In genomic region chr12:95996034-95996658, GRCh38 we compare ENCODE assay signal across 13 cellular contexts. TPM values are rescaled to one million over a fixed set of nuclear protein-coding genes. Genes with fewer than 3 reads are reported as not detected.
DNase-seq lines count a peak whose midpoint lies in the region; ATAC-seq and FAIRE-seq lines count a peak whose summit lies in the region.
"Had no signal": no experiment of that assay in that cellular context is flagged by ENCODE, and none has a peak within 500 bp of the region (broad histone marks: within the 10 kb centered on the region; RNA-seq: fewer than 3 reads in every experiment).

Gene HAL (minus strand): TSS chr12:95996344. CDS start chr12:95995910, 434 bp downstream.

- no peak within 1 kb of the TSS for H3K4me3 ChIP-seq in right cardiac atrium (ENCODE audit: low read length)
- no peak within 1 kb of the TSS for H3K4me3 ChIP-seq in small intestine (ENCODE audit: low read depth in 1 of 2, low read length in 2 of 2)

- ATAC-seq in right cardiac atrium (peak; percentile 69 to 70), HG02759 (IDR thresholded peaks at IDR 0.05; ENCODE audit: unreplicated experiment) (no peak)
- ATAC-seq in activated T-cell treated with anti-CD3 and anti-CD28 coated beads, Interleukin-2, amount 50 U/mL, for 72 hours (replicated peaks in 1 of 2), result no peak

- intact Hi-C loops in right cardiac atrium (cut with DNase I), result loop anchor here (5.0 kb wide), 1 partner anchor 79 kb away; no protein-coding TSS in a partner anchor

- H3K4me1 ChIP-seq in right cardiac atrium (ENCODE audit: control insufficient read depth, insufficient read depth, low read length), result peaks cover 2% of the 10 kb centered on the region
- H3K4me1 ChIP-seq in small intestine (ENCODE audit: control insufficient read depth in 2 of 2, insufficient read depth in 1 of 2, low read depth in 1 of 2, low read length in 1 of 2), result peaks cover 3 to 4% of the 10 kb centered on the region in 2 donors

- peaks cover 1 to 2% of the 10 kb centered on the region in 2 donors for H3K36me3 ChIP-seq in small intestine (ENCODE audit: control insufficient read depth in 2 of 2, insufficient read depth in 2 of 2, low read length in 2 of 2)

- H3K27ac Mint-ChIP-seq in activated T-cell treated with anti-CD3 and anti-CD28 coated beads, Interleukin-2, amount 50 U/mL, for 72 hours, result no peak within 1 kb of the TSS

- H3K27me3 Mint-ChIP-seq in activated T-cell treated with anti-CD3 and anti-CD28 coated beads, Interleukin-2, amount 50 U/mL, for 72 hours (ENCODE audit: low read depth), result no peaks in the 10 kb centered on the region

- H3K9me3 Mint-ChIP-seq in activated T-cell treated with anti-CD3 and anti-CD28 coated beads, Interleukin-2, amount 50 U/mL, for 72 hours, result no peaks in the 10 kb centered on the region

- no peak within 1 kb of the TSS for H3K4me3 Mint-ChIP-seq in activated T-cell treated with anti-CD3 and anti-CD28 coated beads, Interleukin-2, amount 50 U/mL, for 72 hours

- H3K4me1 Mint-ChIP-seq in activated T-cell treated with anti-CD3 and anti-CD28 coated beads, Interleukin-2, amount 50 U/mL, for 72 hours (ENCODE audit: low read depth), result peaks cover 12% of the 10 kb centered on the region

- H3K36me3 Mint-ChIP-seq in activated T-cell treated with anti-CD3 and anti-CD28 coated beads, Interleukin-2, amount 50 U/mL, for 72 hours (ENCODE audit: insufficient read depth in 2 of 2), result peaks cover 0 to 3% of the 10 kb centered on the region in 2 donors

- peak within 1 kb of the TSS; percentile 24 for H3K27ac ChIP-seq in right cardiac atrium (ENCODE audit: low read length)
- H3K27ac ChIP-seq in small intestine (ENCODE audit: low read depth in 1 of 2, low read length in 1 of 2), result peak within 1 kb of the TSS in 1 of 2 donors; percentile 53

- peak; percentile 27 for DNase-seq in HT-29 (ENCODE audit: low spot score)
- peak; percentile 57 for DNase-seq in SKM-1 treated with dmso at 0.1 percent for 144 hours (lab: John Stamatoyannopoulos, UW; ENCODE audit: unreplicated experiment)
- peak; percentile 58 to 70 (median 60) for DNase-seq in right cardiac atrium
- peak; percentile 82 for DNase-seq in small intestine
- DNase-seq in islet precursor cell, result no peak
- DNase-seq in hypothalamus (lab: John Stamatoyannopoulos, UW), result no peak
- DNase-seq in activated T-cell treated with anti-CD3 and anti-CD28 coated beads, Interleukin-2, amount 50 U/mL, for 72 hours, result no peak
- DNase-seq: hippocampal formation, MM.1S, NCI-H446 treated with DMSO at 0.1 percent for 48 hours, retina had no signal

- H3K9me3 ChIP-seq in right cardiac atrium (ENCODE audit: control insufficient read depth, low read length), result no peaks in the 10 kb centered on the region
- H3K9me3 ChIP-seq in small intestine (ENCODE audit: control insufficient read depth, low read depth), result no peaks in the 10 kb centered on the region

- H3K27me3 ChIP-seq in right cardiac atrium (ENCODE audit: control insufficient read depth, insufficient read depth) (no peaks in the 10 kb centered on the region), small intestine (ENCODE audit: control insufficient read depth in 2 of 2, insufficient read depth in 2 of 2, low read length in 2 of 2) (no peaks in the 10 kb centered on the region)

- WGBS in right cardiac atrium, result 53% methylated on average over 7 of the region's 7 CpGs
- WGBS in small intestine, 3 donors, result 32 to 61% (median 44%) methylated on average over 7 of the region's 7 CpGs

- no peak for FAIRE-seq in small intestine (lab: Jason Lieb, UNC)
- FAIRE-seq: astrocyte had no signal

RNA-seq across cellular contexts. Expression of gene HAL, which starts in this region (rescaled TPM):
- not detected in 2 replicates for total RNA-seq in HT-29 (2014; rRNA removed; shearing (Covaris generic))
- total RNA-seq in right cardiac atrium, result under 1 TPM in 2 of 4 donors, not detected in 2; 0.11 to 0.62 TPM
- polyA plus RNA-seq in right cardiac atrium, result 0.05 TPM
- polyA plus RNA-seq in small intestine, result 1 to 10 TPM in 2 of 3 donors, under 1 TPM in 1; 0.31 to 1.1 (median 1.1) TPM
- under 1 TPM; 0.51 to 0.96 TPM for total RNA-seq in activated T-cell treated with anti-CD3 and anti-CD28 coated beads, Interleukin-2, amount 50 U/mL, for 72 hours

Comparison
In these comparisons a context has a peak if more than half of its experiments do, and no peak if none do; other contexts are left out.
1. Peak in DNase-seq in HT-29; RNA of the gene not detected or under 1 TPM.
2. Peak in DNase-seq, ATAC-seq and H3K27ac ChIP-seq in right cardiac atrium; RNA of the gene not detected or under 1 TPM.
3. DNase-seq: peak in SKM-1 treated with dmso at 0.1 percent for 144 hours (single experiment) and small intestine (single experiment); none in islet precursor cell (single experiment), hypothalamus (0 of 51) and activated T-cell treated with anti-CD3 and anti-CD28 coated beads, Interleukin-2, amount 50 U/mL, for 72 hours (0 of 2).